2 cellular contexts compared by ENCODE assay signal in the genomic region with DNA sequence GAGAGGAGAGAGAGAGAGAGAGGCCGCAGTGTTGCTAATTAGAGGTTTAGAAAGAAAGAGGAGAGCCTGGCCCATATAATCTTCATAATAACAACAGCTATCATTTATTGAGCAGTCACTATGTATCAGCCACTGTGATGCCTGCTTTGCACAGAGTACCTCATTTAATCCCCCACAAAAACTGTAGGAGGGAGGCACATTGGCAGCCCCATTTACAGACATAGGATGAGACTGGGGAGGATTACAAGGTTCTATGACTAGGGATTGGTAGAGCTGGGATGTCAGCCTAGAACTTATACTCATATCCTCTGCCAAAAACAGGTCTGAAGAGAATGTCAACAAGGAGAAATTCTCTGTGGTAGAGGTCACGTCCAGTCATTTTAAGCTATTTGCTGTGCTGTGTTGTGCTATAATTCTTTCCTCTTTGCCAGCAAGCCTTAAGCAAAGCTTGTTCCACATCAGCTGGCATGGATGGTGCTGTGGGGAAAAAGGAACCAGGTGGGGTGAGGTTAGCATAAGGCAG.
TF ChIP-seq lines count a peak whose summit lies in the region.

No MANE protein-coding gene starts in this region.

TF ChIP-seq in HEK293, 187 proteins besides CTCF, POLR2A, EP300 and RAD21:
- TF ChIP-seq, protein P1, sequence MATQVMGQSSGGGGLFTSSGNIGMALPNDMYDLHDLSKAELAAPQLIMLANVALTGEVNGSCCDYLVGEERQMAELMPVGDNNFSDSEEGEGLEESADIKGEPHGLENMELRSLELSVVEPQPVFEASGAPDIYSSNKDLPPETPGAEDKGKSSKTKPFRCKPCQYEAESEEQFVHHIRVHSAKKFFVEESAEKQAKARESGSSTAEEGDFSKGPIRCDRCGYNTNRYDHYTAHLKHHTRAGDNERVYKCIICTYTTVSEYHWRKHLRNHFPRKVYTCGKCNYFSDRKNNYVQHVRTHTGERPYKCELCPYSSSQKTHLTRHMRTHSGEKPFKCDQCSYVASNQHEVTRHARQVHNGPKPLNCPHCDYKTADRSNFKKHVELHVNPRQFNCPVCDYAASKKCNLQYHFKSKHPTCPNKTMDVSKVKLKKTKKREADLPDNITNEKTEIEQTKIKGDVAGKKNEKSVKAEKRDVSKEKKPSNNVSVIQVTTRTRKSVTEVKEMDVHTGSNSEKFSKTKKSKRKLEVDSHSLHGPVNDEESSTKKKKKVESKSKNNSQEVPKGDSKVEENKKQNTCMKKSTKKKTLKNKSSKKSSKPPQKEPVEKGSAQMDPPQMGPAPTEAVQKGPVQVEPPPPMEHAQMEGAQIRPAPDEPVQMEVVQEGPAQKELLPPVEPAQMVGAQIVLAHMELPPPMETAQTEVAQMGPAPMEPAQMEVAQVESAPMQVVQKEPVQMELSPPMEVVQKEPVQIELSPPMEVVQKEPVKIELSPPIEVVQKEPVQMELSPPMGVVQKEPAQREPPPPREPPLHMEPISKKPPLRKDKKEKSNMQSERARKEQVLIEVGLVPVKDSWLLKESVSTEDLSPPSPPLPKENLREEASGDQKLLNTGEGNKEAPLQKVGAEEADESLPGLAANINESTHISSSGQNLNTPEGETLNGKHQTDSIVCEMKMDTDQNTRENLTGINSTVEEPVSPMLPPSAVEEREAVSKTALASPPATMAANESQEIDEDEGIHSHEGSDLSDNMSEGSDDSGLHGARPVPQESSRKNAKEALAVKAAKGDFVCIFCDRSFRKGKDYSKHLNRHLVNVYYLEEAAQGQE (tag by site-specific recombination; IDR thresholded peaks at IDR 0.05): no peak
- TF ChIP-seq SP7 (tag by site-specific recombination; IDR thresholded peaks at IDR 0.05): peak; percentile 83
TF ChIP-seq in HEK293: peak in this region for 1.

TF ChIP-seq in HepG2, 621 proteins besides CTCF, POLR2A, EP300 and RAD21:
- TF ChIP-seq, protein P2, sequence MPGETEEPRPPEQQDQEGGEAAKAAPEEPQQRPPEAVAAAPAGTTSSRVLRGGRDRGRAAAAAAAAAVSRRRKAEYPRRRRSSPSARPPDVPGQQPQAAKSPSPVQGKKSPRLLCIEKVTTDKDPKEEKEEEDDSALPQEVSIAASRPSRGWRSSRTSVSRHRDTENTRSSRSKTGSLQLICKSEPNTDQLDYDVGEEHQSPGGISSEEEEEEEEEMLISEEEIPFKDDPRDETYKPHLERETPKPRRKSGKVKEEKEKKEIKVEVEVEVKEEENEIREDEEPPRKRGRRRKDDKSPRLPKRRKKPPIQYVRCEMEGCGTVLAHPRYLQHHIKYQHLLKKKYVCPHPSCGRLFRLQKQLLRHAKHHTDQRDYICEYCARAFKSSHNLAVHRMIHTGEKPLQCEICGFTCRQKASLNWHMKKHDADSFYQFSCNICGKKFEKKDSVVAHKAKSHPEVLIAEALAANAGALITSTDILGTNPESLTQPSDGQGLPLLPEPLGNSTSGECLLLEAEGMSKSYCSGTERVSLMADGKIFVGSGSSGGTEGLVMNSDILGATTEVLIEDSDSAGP (CRISPR knock-in tag; IDR thresholded peaks at IDR 0.05; ENCODE audit: borderline replicate concordance): no peak
- TF ChIP-seq ZMYM3 (CRISPR knock-in tag; IDR thresholded peaks at IDR 0.05): no peak
- TF ChIP-seq, protein P3, sequence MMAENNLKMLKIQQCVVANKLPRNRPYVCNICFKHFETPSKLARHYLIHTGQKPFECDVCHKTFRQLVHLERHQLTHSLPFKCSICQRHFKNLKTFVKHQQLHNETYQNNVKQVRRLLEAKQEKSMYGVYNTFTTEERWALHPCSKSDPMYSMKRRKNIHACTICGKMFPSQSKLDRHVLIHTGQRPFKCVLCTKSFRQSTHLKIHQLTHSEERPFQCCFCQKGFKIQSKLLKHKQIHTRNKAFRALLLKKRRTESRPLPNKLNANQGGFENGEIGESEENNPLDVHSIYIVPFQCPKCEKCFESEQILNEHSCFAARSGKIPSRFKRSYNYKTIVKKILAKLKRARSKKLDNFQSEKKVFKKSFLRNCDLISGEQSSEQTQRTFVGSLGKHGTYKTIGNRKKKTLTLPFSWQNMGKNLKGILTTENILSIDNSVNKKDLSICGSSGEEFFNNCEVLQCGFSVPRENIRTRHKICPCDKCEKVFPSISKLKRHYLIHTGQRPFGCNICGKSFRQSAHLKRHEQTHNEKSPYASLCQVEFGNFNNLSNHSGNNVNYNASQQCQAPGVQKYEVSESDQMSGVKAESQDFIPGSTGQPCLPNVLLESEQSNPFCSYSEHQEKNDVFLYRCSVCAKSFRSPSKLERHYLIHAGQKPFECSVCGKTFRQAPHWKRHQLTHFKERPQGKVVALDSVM (CRISPR knock-in tag; IDR thresholded peaks at IDR 0.05): no peak
TF ChIP-seq in HepG2: peak in this region for 0.
